ENCODE assay signal across 12 cellular contexts in genomic region chr18:38450876-38451275, GRCh38.
"Had no signal": no experiment of that assay in that cellular context is flagged by ENCODE, and none has a peak within 500 bp of the region (broad histone marks: within the 10 kb centered on the region; RNA-seq: fewer than 3 reads in every experiment).

No MANE protein-coding gene starts in this region.

- ATAC-seq: left lung; stimulated activated naive CD8-positive, alpha-beta T cell treated with anti-CD3 and anti-CD28 coated beads, Interleukin-15, amount 100 ng/mL, for 72 hours; WTC11 had no signal

- H3K27ac ChIP-seq: esophagus squamous epithelium, left lung, ovary, thoracic aorta had no signal

- H3K9me3 ChIP-seq: esophagus squamous epithelium, left lung, ovary, thoracic aorta had no signal

- H3K4me1 ChIP-seq: esophagus squamous epithelium, left lung had no signal

- DNase-seq: activated CD4-positive, alpha-beta T cell treated with anti-CD3 and anti-CD28 coated beads for 48 hours; activated naive CD4-positive, alpha-beta T cell treated with anti-CD3 and anti-CD28 coated beads for 36 hours; cerebellar nuclear complex; esophagus squamous epithelium; foreskin fibroblast; left lung; ovary; stimulated activated CD4-positive, alpha-beta T cell treated with anti-CD3 and anti-CD28 coated beads, Interleukin-4, amount 100 ng/mL, for 4 hours; stimulated activated naive CD8-positive, alpha-beta T cell treated with anti-CD3 and anti-CD28 coated beads, Interleukin-15, amount 100 ng/mL, for 72 hours; SW 1271 had no signal

- H3K4me3 ChIP-seq: esophagus squamous epithelium, left lung, ovary, thoracic aorta had no signal

- H3K27me3 ChIP-seq: esophagus squamous epithelium, left lung, ovary had no signal

- H3K36me3 ChIP-seq: esophagus squamous epithelium, left lung, ovary, thoracic aorta had no signal
